1 cellular context compared by ENCODE assay signal in the genomic region with DNA sequence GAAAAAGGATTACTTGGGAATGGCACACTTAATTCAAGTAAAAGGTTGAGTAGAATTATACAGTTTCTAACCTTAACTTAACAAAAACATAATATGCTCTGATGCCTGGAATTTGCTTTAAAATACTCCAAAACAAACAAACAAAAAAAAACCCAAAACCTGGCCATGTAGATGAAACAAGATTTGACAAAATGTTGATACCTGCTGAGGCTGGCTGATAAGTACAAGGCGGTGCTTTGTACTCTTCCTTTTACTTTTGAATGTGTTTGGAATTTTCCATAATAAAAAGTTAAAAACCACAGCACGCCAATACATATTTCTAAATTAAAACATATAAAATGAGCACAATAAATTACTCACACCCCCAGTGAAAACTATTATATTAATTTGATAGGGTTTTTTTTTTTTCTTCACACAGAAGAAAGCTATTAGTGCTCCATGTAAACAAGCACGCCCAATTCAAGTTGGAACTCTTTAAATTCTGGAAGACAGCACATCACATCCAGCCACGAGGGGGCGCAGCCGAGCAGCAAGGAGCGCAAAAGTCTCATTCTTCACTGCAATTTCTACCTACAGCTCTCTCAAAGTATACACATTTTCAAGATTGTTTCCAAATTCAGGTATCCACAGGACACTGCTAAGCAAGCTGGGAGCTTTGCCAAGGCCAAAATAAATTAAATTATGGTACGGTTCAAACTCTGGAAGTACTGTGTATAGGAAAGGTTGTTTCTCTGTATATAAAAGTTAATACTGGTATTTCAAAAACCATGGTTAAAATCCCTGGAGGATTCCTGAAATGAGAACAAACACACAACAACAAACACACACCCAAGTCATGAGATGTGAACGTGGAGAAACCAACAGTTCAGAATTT.
A peak's percentile ranks its signal among the peaks of the same experiment; 100 is the strongest.
TF ChIP-seq lines count a peak whose summit lies in the region.

No MANE protein-coding gene starts in this region.

TF ChIP-seq in K562, 482 proteins besides CTCF, POLR2A, EP300 and RAD21 (continued from another document and continues in another):
- TF ChIP-seq SPI1 (IDR thresholded peaks at IDR 0.05; ENCODE audit: borderline replicate concordance, low read depth, low read length): no peak
- TF ChIP-seq RBM34 (IDR thresholded peaks at IDR 0.05; ENCODE audit: borderline replicate concordance, insufficient read depth, low read length): no peak
- TF ChIP-seq GTF2E2 (tag; IDR thresholded peaks at IDR 0.05): no peak
- TF ChIP-seq ZFP30 (CRISPR knock-in tag; IDR thresholded peaks at IDR 0.05; ENCODE audit: borderline replicate concordance): no peak
- TF ChIP-seq, protein P1, sequence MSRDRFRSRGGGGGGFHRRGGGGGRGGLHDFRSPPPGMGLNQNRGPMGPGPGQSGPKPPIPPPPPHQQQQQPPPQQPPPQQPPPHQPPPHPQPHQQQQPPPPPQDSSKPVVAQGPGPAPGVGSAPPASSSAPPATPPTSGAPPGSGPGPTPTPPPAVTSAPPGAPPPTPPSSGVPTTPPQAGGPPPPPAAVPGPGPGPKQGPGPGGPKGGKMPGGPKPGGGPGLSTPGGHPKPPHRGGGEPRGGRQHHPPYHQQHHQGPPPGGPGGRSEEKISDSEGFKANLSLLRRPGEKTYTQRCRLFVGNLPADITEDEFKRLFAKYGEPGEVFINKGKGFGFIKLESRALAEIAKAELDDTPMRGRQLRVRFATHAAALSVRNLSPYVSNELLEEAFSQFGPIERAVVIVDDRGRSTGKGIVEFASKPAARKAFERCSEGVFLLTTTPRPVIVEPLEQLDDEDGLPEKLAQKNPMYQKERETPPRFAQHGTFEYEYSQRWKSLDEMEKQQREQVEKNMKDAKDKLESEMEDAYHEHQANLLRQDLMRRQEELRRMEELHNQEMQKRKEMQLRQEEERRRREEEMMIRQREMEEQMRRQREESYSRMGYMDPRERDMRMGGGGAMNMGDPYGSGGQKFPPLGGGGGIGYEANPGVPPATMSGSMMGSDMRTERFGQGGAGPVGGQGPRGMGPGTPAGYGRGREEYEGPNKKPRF (IDR thresholded peaks at IDR 0.05; ENCODE audit: low read depth, low read length): no peak
- no peak for TF ChIP-seq ZNF143 (CRISPR knock-in tag; IDR thresholded peaks at IDR 0.05)
- TF ChIP-seq, protein P2, sequence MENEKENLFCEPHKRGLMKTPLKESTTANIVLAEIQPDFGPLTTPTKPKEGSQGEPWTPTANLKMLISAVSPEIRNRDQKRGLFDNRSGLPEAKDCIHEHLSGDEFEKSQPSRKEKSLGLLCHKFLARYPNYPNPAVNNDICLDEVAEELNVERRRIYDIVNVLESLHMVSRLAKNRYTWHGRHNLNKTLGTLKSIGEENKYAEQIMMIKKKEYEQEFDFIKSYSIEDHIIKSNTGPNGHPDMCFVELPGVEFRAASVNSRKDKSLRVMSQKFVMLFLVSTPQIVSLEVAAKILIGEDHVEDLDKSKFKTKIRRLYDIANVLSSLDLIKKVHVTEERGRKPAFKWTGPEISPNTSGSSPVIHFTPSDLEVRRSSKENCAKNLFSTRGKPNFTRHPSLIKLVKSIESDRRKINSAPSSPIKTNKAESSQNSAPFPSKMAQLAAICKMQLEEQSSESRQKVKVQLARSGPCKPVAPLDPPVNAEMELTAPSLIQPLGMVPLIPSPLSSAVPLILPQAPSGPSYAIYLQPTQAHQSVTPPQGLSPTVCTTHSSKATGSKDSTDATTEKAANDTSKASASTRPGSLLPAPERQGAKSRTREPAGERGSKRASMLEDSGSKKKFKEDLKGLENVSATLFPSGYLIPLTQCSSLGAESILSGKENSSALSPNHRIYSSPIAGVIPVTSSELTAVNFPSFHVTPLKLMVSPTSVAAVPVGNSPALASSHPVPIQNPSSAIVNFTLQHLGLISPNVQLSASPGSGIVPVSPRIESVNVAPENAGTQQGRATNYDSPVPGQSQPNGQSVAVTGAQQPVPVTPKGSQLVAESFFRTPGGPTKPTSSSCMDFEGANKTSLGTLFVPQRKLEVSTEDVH (IDR thresholded peaks at IDR 0.05; ENCODE audit: low read depth, partially characterized antibody): no peak
- no peak for TF ChIP-seq RBM14 (IDR thresholded peaks at IDR 0.05; ENCODE audit: borderline replicate concordance, insufficient read depth, low read depth, low read length)
- no peak for TF ChIP-seq FOS (IDR thresholded peaks at IDR 0.05; ENCODE audit: extremely low read depth, insufficient read length)
- TF ChIP-seq ARID1B (IDR thresholded peaks at IDR 0.05): peak; percentile 65
- peak; percentile 59 for TF ChIP-seq TEAD4 (IDR thresholded peaks at IDR 0.05; ENCODE audit: low read length)
- no peak for TF ChIP-seq TEAD4 (CRISPR knock-in tag; IDR thresholded peaks at IDR 0.05; ENCODE audit: borderline replicate concordance)
- TF ChIP-seq DACH1 (IDR thresholded peaks at IDR 0.05; ENCODE audit: partially characterized antibody): no peak
- TF ChIP-seq, protein P3, sequence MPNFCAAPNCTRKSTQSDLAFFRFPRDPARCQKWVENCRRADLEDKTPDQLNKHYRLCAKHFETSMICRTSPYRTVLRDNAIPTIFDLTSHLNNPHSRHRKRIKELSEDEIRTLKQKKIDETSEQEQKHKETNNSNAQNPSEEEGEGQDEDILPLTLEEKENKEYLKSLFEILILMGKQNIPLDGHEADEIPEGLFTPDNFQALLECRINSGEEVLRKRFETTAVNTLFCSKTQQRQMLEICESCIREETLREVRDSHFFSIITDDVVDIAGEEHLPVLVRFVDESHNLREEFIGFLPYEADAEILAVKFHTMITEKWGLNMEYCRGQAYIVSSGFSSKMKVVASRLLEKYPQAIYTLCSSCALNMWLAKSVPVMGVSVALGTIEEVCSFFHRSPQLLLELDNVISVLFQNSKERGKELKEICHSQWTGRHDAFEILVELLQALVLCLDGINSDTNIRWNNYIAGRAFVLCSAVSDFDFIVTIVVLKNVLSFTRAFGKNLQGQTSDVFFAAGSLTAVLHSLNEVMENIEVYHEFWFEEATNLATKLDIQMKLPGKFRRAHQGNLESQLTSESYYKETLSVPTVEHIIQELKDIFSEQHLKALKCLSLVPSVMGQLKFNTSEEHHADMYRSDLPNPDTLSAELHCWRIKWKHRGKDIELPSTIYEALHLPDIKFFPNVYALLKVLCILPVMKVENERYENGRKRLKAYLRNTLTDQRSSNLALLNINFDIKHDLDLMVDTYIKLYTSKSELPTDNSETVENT (CRISPR knock-in tag; IDR thresholded peaks at IDR 0.05): no peak
- TF ChIP-seq ZNF12 (CRISPR knock-in tag; IDR thresholded peaks at IDR 0.05): no peak
- TF ChIP-seq NCOA6 (IDR thresholded peaks at IDR 0.05): no peak
- no peak for TF ChIP-seq OTX1 (CRISPR knock-in tag; IDR thresholded peaks at IDR 0.05)
- TF ChIP-seq ZNF140 (CRISPR knock-in tag; IDR thresholded peaks at IDR 0.05): no peak
- no peak for TF ChIP-seq ATF4 (CRISPR knock-in tag; IDR thresholded peaks at IDR 0.05)
- no peak for TF ChIP-seq E2F5 (CRISPR knock-in tag; IDR thresholded peaks at IDR 0.05)
- no peak for TF ChIP-seq PYGO2 (tag; IDR thresholded peaks at IDR 0.05)
- TF ChIP-seq SP2 (IDR thresholded peaks at IDR 0.05; ENCODE audit: extremely low read depth, low read depth, low read length, poor library complexity, severe bottlenecking): no peak
- no peak for TF ChIP-seq ZFP1 (CRISPR knock-in tag; IDR thresholded peaks at IDR 0.05)
- TF ChIP-seq NCOR1 (IDR thresholded peaks at IDR 0.05): 0 out of 2 replicates have a peak, but pooled peaks have one; percentile 29
- TF ChIP-seq BDP1 (IDR thresholded peaks at IDR 0.05; ENCODE audit: insufficient read depth, insufficient read length): no peak
- no peak for TF ChIP-seq ZBTB8A (IDR thresholded peaks at IDR 0.05; ENCODE audit: partially characterized antibody)
- TF ChIP-seq, protein P4, sequence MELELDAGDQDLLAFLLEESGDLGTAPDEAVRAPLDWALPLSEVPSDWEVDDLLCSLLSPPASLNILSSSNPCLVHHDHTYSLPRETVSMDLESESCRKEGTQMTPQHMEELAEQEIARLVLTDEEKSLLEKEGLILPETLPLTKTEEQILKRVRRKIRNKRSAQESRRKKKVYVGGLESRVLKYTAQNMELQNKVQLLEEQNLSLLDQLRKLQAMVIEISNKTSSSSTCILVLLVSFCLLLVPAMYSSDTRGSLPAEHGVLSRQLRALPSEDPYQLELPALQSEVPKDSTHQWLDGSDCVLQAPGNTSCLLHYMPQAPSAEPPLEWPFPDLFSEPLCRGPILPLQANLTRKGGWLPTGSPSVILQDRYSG (tag; conservative IDR thresholded peaks at IDR 0.05; ENCODE audit: low read depth): no peak
- TF ChIP-seq XRCC5 (IDR thresholded peaks at IDR 0.05; ENCODE audit: low read depth, low read length): 0 out of 2 replicates have a peak, but pooled peaks have one; percentile 30
- TF ChIP-seq STAG1 (CRISPR knock-in tag; IDR thresholded peaks at IDR 0.05; ENCODE audit: borderline replicate concordance): no peak
- no peak for TF ChIP-seq ZNF655 (CRISPR knock-in tag; IDR thresholded peaks at IDR 0.05)
- TF ChIP-seq ZNF253 (CRISPR knock-in tag; conservative IDR thresholded peaks at IDR 0.05): no peak
- no peak for TF ChIP-seq ZNF561 (CRISPR knock-in tag; conservative IDR thresholded peaks at IDR 0.05)
- TF ChIP-seq E4F1 (CRISPR knock-in tag; IDR thresholded peaks at IDR 0.05; ENCODE audit: borderline replicate concordance): no peak
- TF ChIP-seq TAL1 (IDR thresholded peaks at IDR 0.05): peak; percentile 36
- no peak for TF ChIP-seq FOXO4 (CRISPR knock-in tag; IDR thresholded peaks at IDR 0.05)
- TF ChIP-seq, protein P5, sequence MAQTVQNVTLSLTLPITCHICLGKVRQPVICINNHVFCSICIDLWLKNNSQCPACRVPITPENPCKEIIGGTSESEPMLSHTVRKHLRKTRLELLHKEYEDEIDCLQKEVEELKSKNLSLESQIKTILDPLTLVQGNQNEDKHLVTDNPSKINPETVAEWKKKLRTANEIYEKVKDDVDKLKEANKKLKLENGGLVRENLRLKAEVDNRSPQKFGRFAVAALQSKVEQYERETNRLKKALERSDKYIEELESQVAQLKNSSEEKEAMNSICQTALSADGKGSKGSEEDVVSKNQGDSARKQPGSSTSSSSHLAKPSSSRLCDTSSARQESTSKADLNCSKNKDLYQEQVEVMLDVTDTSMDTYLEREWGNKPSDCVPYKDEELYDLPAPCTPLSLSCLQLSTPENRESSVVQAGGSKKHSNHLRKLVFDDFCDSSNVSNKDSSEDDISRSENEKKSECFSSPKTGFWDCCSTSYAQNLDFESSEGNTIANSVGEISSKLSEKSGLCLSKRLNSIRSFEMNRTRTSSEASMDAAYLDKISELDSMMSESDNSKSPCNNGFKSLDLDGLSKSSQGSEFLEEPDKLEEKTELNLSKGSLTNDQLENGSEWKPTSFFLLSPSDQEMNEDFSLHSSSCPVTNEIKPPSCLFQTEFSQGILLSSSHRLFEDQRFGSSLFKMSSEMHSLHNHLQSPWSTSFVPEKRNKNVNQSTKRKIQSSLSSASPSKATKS (CRISPR knock-in tag; IDR thresholded peaks at IDR 0.05): no peak
- TF ChIP-seq ETV1 (tag; conservative IDR thresholded peaks at IDR 0.05; ENCODE audit: low read depth): no peak
- no peak for TF ChIP-seq ZKSCAN8 (CRISPR knock-in tag; IDR thresholded peaks at IDR 0.05)
- TF ChIP-seq EHMT2 (IDR thresholded peaks at IDR 0.05): no peak
- TF ChIP-seq MIER1 (IDR thresholded peaks at IDR 0.05; ENCODE audit: low read depth): 0 out of 2 replicates have a peak, but pooled peaks have one; percentile 48
- TF ChIP-seq NBN (IDR thresholded peaks at IDR 0.05; ENCODE audit: low read depth): peak; percentile 21; the same call in 1 of the 2 replicates
- no peak for TF ChIP-seq ZNF23 (CRISPR knock-in tag; IDR thresholded peaks at IDR 0.05)
- TF ChIP-seq HNRNPK (IDR thresholded peaks at IDR 0.05; ENCODE audit: low read depth, low read length, poor library complexity, severe bottlenecking): no peak
- TF ChIP-seq PCBP1 (IDR thresholded peaks at IDR 0.05; ENCODE audit: low read depth, low read length, poor library complexity, severe bottlenecking): no peak
